Comparison of ENCODE assay signal across 12 cellular contexts in genomic region chr13:114102521-114103288, GRCh38. TPM values are rescaled to one million over a fixed set of nuclear protein-coding genes. Genes with fewer than 3 reads are reported as not detected.
A peak's percentile ranks its signal among the peaks of the same experiment; 100 is the strongest.
DNase-seq lines count a peak whose midpoint lies in the region; ATAC-seq and TF ChIP-seq lines count a peak whose summit lies in the region.
"Had no signal": no experiment of that assay in that cellular context is flagged by ENCODE, and none has a peak within 500 bp of the region (broad histone marks: within the 10 kb centered on the region; RNA-seq: fewer than 3 reads in every experiment).

No MANE protein-coding gene starts in this region.

- ATAC-seq in SK-N-SH treated with all-trans-retinoic acid at 6 μM for 48 hours (no peak), WTC11 (no peak), gastrocnemius medialis (no peak), GM19351 (IDR thresholded peaks at IDR 0.05; ENCODE audit: unreplicated experiment) (no peak)
- ATAC-seq: activated T-cell treated with anti-CD3 and anti-CD28 coated beads, Interleukin-2, amount 50 U/mL, for 4 hours had no signal

- H4K20me1 ChIP-seq in SK-N-SH (ENCODE audit: insufficient read depth): peaks cover 59% of the 10 kb centered on the region

- no peak overlapping the region for H3K4me3 Mint-ChIP-seq in WTC11
- H3K4me3 Mint-ChIP-seq in immature natural killer cell: peak overlapping the region; percentile 38 to 51 (median 40)
- H3K4me3 Mint-ChIP-seq: activated T-cell treated with anti-CD3 and anti-CD28 coated beads, Interleukin-2, amount 50 U/mL, for 4 hours had no signal

- no peaks in the 10 kb centered on the region for H3K9me2 ChIP-seq in SK-N-SH

- H3K9me3 Mint-ChIP-seq in WTC11: 0 out of 2 replicates have a peak, but pooled peaks cover 3% of the 10 kb centered on the region
- peaks cover 0 to 3% (median 0%) of the 10 kb centered on the region in 6 donors for H3K9me3 Mint-ChIP-seq in immature natural killer cell
- H3K9me3 Mint-ChIP-seq: activated T-cell treated with anti-CD3 and anti-CD28 coated beads, Interleukin-2, amount 50 U/mL, for 4 hours had no signal

- no peak for TF ChIP-seq POLR2A in gastrocnemius medialis (IDR thresholded peaks at IDR 0.05)

- H3K9me3 ChIP-seq in SK-N-SH: no peaks in the 10 kb centered on the region
- H3K9me3 ChIP-seq in gastrocnemius medialis: no peaks in the 10 kb centered on the region

- in situ Hi-C loops in gastrocnemius medialis (cut with MboI; ENCODE audit: low sequenced_read_pairs in 4 of 4): no loop called here

- TF ChIP-seq CTCF in SK-N-SH (IDR thresholded peaks at IDR 0.05) (no peak), WTC11 (IDR thresholded peaks at IDR 0.05) (no peak), gastrocnemius medialis (IDR thresholded peaks at IDR 0.05 in 4 of 5, conservative IDR thresholded peaks at IDR 0.05 in 1 of 5) (no peak)

- H3K27ac Mint-ChIP-seq in WTC11: no peak overlapping the region
- peak overlapping the region; percentile 74 to 96 (median 89) for H3K27ac Mint-ChIP-seq in immature natural killer cell

- no peak overlapping the region for H2AFZ ChIP-seq in SK-N-SH (ENCODE audit: low read depth)

- intact Hi-C loops in gastrocnemius medialis (cut with DNase I; ENCODE audit: low total_unique reads): no loop called here

- POLR2A ChIA-PET in SK-N-SH (lab: Yijun Ruan, JAX) (no interaction called here), WTC11 (lab: Charles Lee) (no interaction called here)

- WGBS in SK-N-SH (ENCODE audit: low lambda C conversion rate): 89% methylated on average over 20 of the region's 29 CpGs

- H3K4me1 Mint-ChIP-seq in WTC11 (peaks cover 7% of the 10 kb centered on the region), immature natural killer cell (peaks cover 71 to 75% of the 10 kb centered on the region in 2 donors)

- no peak for TF ChIP-seq EP300 in SK-N-SH (IDR thresholded peaks at IDR 0.05; ENCODE audit: borderline replicate concordance in 1 of 2, low read depth in 1 of 2, low read length in 1 of 2)

- H3K79me2 ChIP-seq in SK-N-SH (ENCODE audit: insufficient read depth): peaks cover 86% of the 10 kb centered on the region

- no peaks in the 10 kb centered on the region for H3K27me3 Mint-ChIP-seq in WTC11 (ENCODE audit: low read depth)
- H3K27me3 Mint-ChIP-seq in immature natural killer cell (ENCODE audit: low read depth in 3 of 3): peaks cover 37 to 74% (median 58%) of the 10 kb centered on the region in 3 donors

- CTCF ChIA-PET in SK-N-SH (lab: Yijun Ruan, JAX): interaction anchor here (0.7 kb wide), 1 partner anchor 287 kb away, joined by 3 read pairs; no protein-coding TSS in a partner anchor
- CTCF ChIA-PET in WTC11 (lab: Charles Lee): interaction anchor here (1.2 kb wide), 1 partner anchor 9 kb away, joined by 4 read pairs; no protein-coding TSS in a partner anchor

- H3K9ac ChIP-seq in SK-N-SH: no peak overlapping the region

- no peak for TF ChIP-seq RAD21 in SK-N-SH (IDR thresholded peaks at IDR 0.05; ENCODE audit: low read length)

- DNase-seq in SK-N-SH: peak; percentile 35
- peak; percentile 9 for DNase-seq in WTC11 (ENCODE audit: low spot score)
- DNase-seq in immature natural killer cell: no peak
- DNase-seq in gastrocnemius medialis: peak in 1 of 2 donors; percentile 10
- DNase-seq in SHP77 treated with DMSO at 0.1 percent for 48 hours (lab: John Stamatoyannopoulos, UW): no peak
- DNase-seq in amniotic stem cell (lab: John Stamatoyannopoulos, UW): no peak
- DNase-seq: NCI-H446 had no signal

- H3K4me3 ChIP-seq in SK-N-SH (ENCODE audit: low read depth in 2 of 2, low read length in 1 of 2) (no peak overlapping the region), gastrocnemius medialis (no peak overlapping the region)

- H3K36me3 ChIP-seq in SK-N-SH (replicated peaks in 1 of 2; ENCODE audit: control insufficient read depth in 1 of 2, insufficient read depth in 2 of 2, low read length in 1 of 2) (peaks cover 0 to 4% of the 10 kb centered on the region in 2 experiments), gastrocnemius medialis (no peaks in the 10 kb centered on the region)

- H3K36me3 Mint-ChIP-seq in WTC11 (peaks cover 3% of the 10 kb centered on the region; the same call in 1 of the 2 replicates), immature natural killer cell (no peaks in the 10 kb centered on the region)

- no peak overlapping the region for H3K4me2 ChIP-seq in SK-N-SH

- H3K4me1 ChIP-seq in SK-N-SH (ENCODE audit: control insufficient read depth in 1 of 2, insufficient read depth in 2 of 2, low read depth in 1 of 2, low read length in 1 of 2) (peaks cover 12 to 53% of the 10 kb centered on the region in 2 experiments), gastrocnemius medialis (peaks cover 46 to 62% of the 10 kb centered on the region in 2 donors)
- H3K4me1 ChIP-seq: Caco-2 had no signal

- H3K27ac ChIP-seq in SK-N-SH (ENCODE audit: low read depth in 2 of 2, low read length in 1 of 2): no peak overlapping the region; a peak in 2 of 4 replicates
- H3K27ac ChIP-seq in gastrocnemius medialis: peak overlapping the region in 3 of 4 donors; percentile 13 to 68 (median 68)
- H3K27ac ChIP-seq: 22Rv1 had no signal

- H3F3A ChIP-seq in SK-N-SH (replicated peaks; ENCODE audit: insufficient read depth): peaks cover 31% of the 10 kb centered on the region

- no peaks in the 10 kb centered on the region for H3K27me3 ChIP-seq in SK-N-SH (ENCODE audit: insufficient read depth)
- H3K27me3 ChIP-seq in gastrocnemius medialis: no peaks in the 10 kb centered on the region

TF ChIP-seq in SK-N-SH, 30 proteins besides CTCF, POLR2A, EP300 and RAD21 (continues in another document):
- TF ChIP-seq JUND (IDR thresholded peaks at IDR 0.05) (no peak), TCF12 (IDR thresholded peaks at IDR 0.05) (no peak), RCOR1 (IDR thresholded peaks at IDR 0.05; ENCODE audit: low read length) (no peak), FOXM1 (IDR thresholded peaks at IDR 0.05; ENCODE audit: low read depth) (no peak), TEAD4 (IDR thresholded peaks at IDR 0.05; ENCODE audit: borderline replicate concordance, insufficient read depth) (no peak), CHD2 (IDR thresholded peaks at IDR 0.05; ENCODE audit: low read length, partially characterized antibody) (no peak), POLR2AphosphoS5 (IDR thresholded peaks at IDR 0.05; ENCODE audit: low read depth, low read length) (no peak), SMC3 (IDR thresholded peaks at IDR 0.05; ENCODE audit: low read depth, low read length) (no peak)
- TF ChIP-seq, protein P1, sequence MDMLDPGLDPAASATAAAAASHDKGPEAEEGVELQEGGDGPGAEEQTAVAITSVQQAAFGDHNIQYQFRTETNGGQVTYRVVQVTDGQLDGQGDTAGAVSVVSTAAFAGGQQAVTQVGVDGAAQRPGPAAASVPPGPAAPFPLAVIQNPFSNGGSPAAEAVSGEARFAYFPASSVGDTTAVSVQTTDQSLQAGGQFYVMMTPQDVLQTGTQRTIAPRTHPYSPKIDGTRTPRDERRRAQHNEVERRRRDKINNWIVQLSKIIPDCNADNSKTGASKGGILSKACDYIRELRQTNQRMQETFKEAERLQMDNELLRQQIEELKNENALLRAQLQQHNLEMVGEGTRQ (IDR thresholded peaks at IDR 0.05; ENCODE audit: borderline replicate concordance, low read depth, low read length): no peak

TF ChIP-seq in SK-N-SH treated with all-trans-retinoic acid at 6 μM for 48 hours, 23 proteins besides CTCF, POLR2A, EP300 and RAD21 (continues in another document):
- TF ChIP-seq ZFP30 (CRISPR knock-in tag; IDR thresholded peaks at IDR 0.05) (no peak), OSR1 (CRISPR knock-in tag; IDR thresholded peaks at IDR 0.05) (no peak), PATZ1 (CRISPR knock-in tag; IDR thresholded peaks at IDR 0.05; ENCODE audit: borderline replicate concordance) (no peak), ZNF70 (CRISPR knock-in tag; IDR thresholded peaks at IDR 0.05) (no peak), ZNF565 (CRISPR knock-in tag; conservative IDR thresholded peaks at IDR 0.05; ENCODE audit: low read depth) (no peak)

TF ChIP-seq in WTC11, 78 proteins besides CTCF, POLR2A, EP300 and RAD21 (continues in another document):
- no peak for TF ChIP-seq CREB1 (CRISPR knock-in tag; IDR thresholded peaks at IDR 0.05)
- TF ChIP-seq, protein P2, sequence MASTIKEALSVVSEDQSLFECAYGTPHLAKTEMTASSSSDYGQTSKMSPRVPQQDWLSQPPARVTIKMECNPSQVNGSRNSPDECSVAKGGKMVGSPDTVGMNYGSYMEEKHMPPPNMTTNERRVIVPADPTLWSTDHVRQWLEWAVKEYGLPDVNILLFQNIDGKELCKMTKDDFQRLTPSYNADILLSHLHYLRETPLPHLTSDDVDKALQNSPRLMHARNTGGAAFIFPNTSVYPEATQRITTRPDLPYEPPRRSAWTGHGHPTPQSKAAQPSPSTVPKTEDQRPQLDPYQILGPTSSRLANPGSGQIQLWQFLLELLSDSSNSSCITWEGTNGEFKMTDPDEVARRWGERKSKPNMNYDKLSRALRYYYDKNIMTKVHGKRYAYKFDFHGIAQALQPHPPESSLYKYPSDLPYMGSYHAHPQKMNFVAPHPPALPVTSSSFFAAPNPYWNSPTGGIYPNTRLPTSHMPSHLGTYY (CRISPR knock-in tag; IDR thresholded peaks at IDR 0.05): no peak
- no peak for TF ChIP-seq ZBTB21 (CRISPR knock-in tag; IDR thresholded peaks at IDR 0.05; ENCODE audit: borderline replicate concordance)
- no peak for TF ChIP-seq ZNF263 (CRISPR knock-in tag; IDR thresholded peaks at IDR 0.05; ENCODE audit: low read depth)
- TF ChIP-seq FOXP4 (CRISPR knock-in tag; IDR thresholded peaks at IDR 0.05): no peak
- no peak for TF ChIP-seq MAX (CRISPR knock-in tag; IDR thresholded peaks at IDR 0.05)

RNA-seq across cellular contexts. Expression of gene RASA3, which starts 29.7 kb away (rescaled TPM):
- polyA plus RNA-seq in SK-N-SH (2012; rRNA removed) (23.9 and 25.1 TPM in 2 replicates), immature natural killer cell (100 to 1,000 TPM in 1 of 3 donors, 10 to 100 TPM in 2; 37.4 to 153 (median 64.8) TPM)
- 17.3 and 20.8 TPM in 2 replicates for polyA plus RNA-seq in SK-N-SH (2012; cell fraction: cytosol; rRNA removed)
- 26.8 and 31.9 TPM in 2 replicates for polyA plus RNA-seq in SK-N-SH (2012; cell fraction: nucleus; rRNA removed)
- total RNA-seq in WTC11 (2021) (16.5 to 22.3 TPM (median 16.9 TPM) in 3 replicates), gastrocnemius medialis (10 to 100 TPM in 2 of 4 donors, 1 to 10 TPM in 2; 3.4 to 22.2 (median 10.8) TPM)

Comparison
In these comparisons a context has a peak if more than half of its experiments do, and no peak if none do; other contexts are left out.
1. DNase-seq: peak in SK-N-SH (single experiment) and WTC11 (single experiment); none in immature natural killer cell (0 of 3), SHP77 treated with DMSO at 0.1 percent for 48 hours (single experiment) and amniotic stem cell (single experiment).
2. H3K27ac ChIP-seq: peak in gastrocnemius medialis (3 of 4); none in SK-N-SH (0 of 2).